Comparison of ENCODE assay signal across 13 cellular contexts in genomic region chr6:109793015-109793414, GRCh38.
DNase-seq lines count a peak whose midpoint lies in the region; ATAC-seq, FAIRE-seq and TF ChIP-seq lines count a peak whose summit lies in the region.
"Had no signal": no experiment of that assay in that cellular context is flagged by ENCODE, and none has a peak within 500 bp of the region (broad histone marks: within the 10 kb centered on the region; RNA-seq: fewer than 3 reads in every experiment).

No MANE protein-coding gene starts in this region.

- peak overlapping the region; percentile 17 for H3K4me2 ChIP-seq in astrocyte (ENCODE audit: low read length)

- H3K4me3 Mint-ChIP-seq in astrocyte (ENCODE audit: unreplicated experiment) (no peak overlapping the region), endothelial cell (ENCODE audit: unreplicated experiment) (no peak overlapping the region)
- H3K4me3 Mint-ChIP-seq in CD8-positive, alpha-beta memory T cell: no peak overlapping the region
- H3K4me3 Mint-ChIP-seq: activated T-helper 17 cell treated with anti-CD3 and anti-CD28 coated beads, Interleukin-2, amount 50 U/mL, for 72 hours; central memory CD8-positive, alpha-beta T cell; endodermal cell had no signal

- H3K36me3 ChIP-seq in astrocyte (ENCODE audit: insufficient read depth, low read length) (no peaks in the 10 kb centered on the region), right lobe of liver (no peaks in the 10 kb centered on the region), subcutaneous abdominal adipose tissue (ENCODE audit: control insufficient read depth in 5 of 5, insufficient read depth in 5 of 5, low read length in 5 of 5) (peaks cover 3 to 38% (median 12%) of the 10 kb centered on the region in 5 donors)
- no peaks in the 10 kb centered on the region for H3K36me3 ChIP-seq in CD8-positive, alpha-beta memory T cell (ENCODE audit: insufficient read depth, low read length)

- no peaks in the 10 kb centered on the region for H3K9me3 ChIP-seq in astrocyte (ENCODE audit: insufficient read depth, low read depth, low read length)
- no peaks in the 10 kb centered on the region for H3K9me3 ChIP-seq in right lobe of liver
- peaks cover 0 to 4% (median 0%) of the 10 kb centered on the region in 5 donors for H3K9me3 ChIP-seq in subcutaneous abdominal adipose tissue (ENCODE audit: control insufficient read depth in 5 of 5, low read length in 5 of 5)
- no peaks in the 10 kb centered on the region for H3K9me3 ChIP-seq in CD8-positive, alpha-beta memory T cell (ENCODE audit: low read length)
- H3K9me3 ChIP-seq: gastrocnemius medialis had no signal

- H3K27ac ChIP-seq in astrocyte (ENCODE audit: low read depth, low read length) (peak overlapping the region; percentile 89), right lobe of liver (no peak overlapping the region), subcutaneous abdominal adipose tissue (ENCODE audit: low read depth, low read length) (peak overlapping the region; percentile 26)
- no peak overlapping the region for H3K27ac ChIP-seq in CD8-positive, alpha-beta memory T cell (ENCODE audit: low read depth, low read length)

- H3K4me1 ChIP-seq in astrocyte (ENCODE audit: insufficient read depth, low read length): peaks cover 39% of the 10 kb centered on the region
- no peaks in the 10 kb centered on the region for H3K4me1 ChIP-seq in right lobe of liver
- peaks cover 2 to 18% (median 13%) of the 10 kb centered on the region in 5 donors for H3K4me1 ChIP-seq in subcutaneous abdominal adipose tissue (ENCODE audit: control insufficient read depth in 5 of 5, insufficient read depth in 5 of 5, low read length in 5 of 5)
- H3K4me1 ChIP-seq in CD8-positive, alpha-beta memory T cell (ENCODE audit: insufficient read depth, low read length): no peaks in the 10 kb centered on the region

- H3K27ac Mint-ChIP-seq in astrocyte (ENCODE audit: unreplicated experiment) (no peak overlapping the region), endothelial cell (ENCODE audit: unreplicated experiment) (no peak overlapping the region)
- H3K27ac Mint-ChIP-seq in CD8-positive, alpha-beta memory T cell: no peak overlapping the region
- H3K27ac Mint-ChIP-seq: endodermal cell had no signal

- CTCF ChIA-PET in CD8-positive, alpha-beta memory T cell (lab: Charles Lee): no interaction called here

- H3K36me3 Mint-ChIP-seq in astrocyte (ENCODE audit: low read depth, unreplicated experiment): peaks cover 3% of the 10 kb centered on the region
- peaks cover 18 to 64% (median 23%) of the 10 kb centered on the region in 3 donors for H3K36me3 Mint-ChIP-seq in CD8-positive, alpha-beta memory T cell
- peaks cover 3% of the 10 kb centered on the region for H3K36me3 Mint-ChIP-seq in endothelial cell (ENCODE audit: low read depth, unreplicated experiment)

- H3K9me3 Mint-ChIP-seq in astrocyte (ENCODE audit: unreplicated experiment): no peaks in the 10 kb centered on the region
- H3K9me3 Mint-ChIP-seq in CD8-positive, alpha-beta memory T cell: no peaks in the 10 kb centered on the region
- H3K9me3 Mint-ChIP-seq in endothelial cell (ENCODE audit: unreplicated experiment): no peaks in the 10 kb centered on the region
- H3K9me3 Mint-ChIP-seq: activated T-helper 17 cell treated with anti-CD3 and anti-CD28 coated beads, Interleukin-2, amount 50 U/mL, for 72 hours; central memory CD8-positive, alpha-beta T cell; endodermal cell had no signal

- ATAC-seq in right lobe of liver (peak; percentile 68 to 90 (median 76)), HG02678 (IDR thresholded peaks at IDR 0.05; ENCODE audit: unreplicated experiment) (no peak)

- no peaks in the 10 kb centered on the region for H3K79me2 ChIP-seq in astrocyte (ENCODE audit: insufficient read depth, low read length)

- 71% methylated on average over 1 of the region's 1 CpG for WGBS in right lobe of liver (ENCODE audit: insufficient coverage, low coverage, low lambda C conversion rate, missing lambda C conversion rate)

- H3K4me1 Mint-ChIP-seq in astrocyte (ENCODE audit: low read depth, unreplicated experiment) (peaks cover 38% of the 10 kb centered on the region), endothelial cell (ENCODE audit: unreplicated experiment) (peaks cover 12% of the 10 kb centered on the region)
- no peaks in the 10 kb centered on the region for H3K4me1 Mint-ChIP-seq in CD8-positive, alpha-beta memory T cell
- H3K4me1 Mint-ChIP-seq: activated T-helper 17 cell treated with anti-CD3 and anti-CD28 coated beads, Interleukin-2, amount 50 U/mL, for 72 hours; central memory CD8-positive, alpha-beta T cell had no signal

- POLR2A ChIA-PET in CD8-positive, alpha-beta memory T cell (lab: Charles Lee): no interaction called here

- intact Hi-C loops in right lobe of liver (cut with DNase I): no loop called here

- H3K27me3 Mint-ChIP-seq in astrocyte (ENCODE audit: low read depth, unreplicated experiment): no peaks in the 10 kb centered on the region
- no peaks in the 10 kb centered on the region for H3K27me3 Mint-ChIP-seq in CD8-positive, alpha-beta memory T cell
- H3K27me3 Mint-ChIP-seq in endothelial cell (ENCODE audit: unreplicated experiment): peaks cover 2% of the 10 kb centered on the region
- H3K27me3 Mint-ChIP-seq: activated T-helper 17 cell treated with anti-CD3 and anti-CD28 coated beads, Interleukin-2, amount 50 U/mL, for 72 hours; central memory CD8-positive, alpha-beta T cell had no signal

- DNase-seq in NCI-H748 (lab: John Stamatoyannopoulos, UW; ENCODE audit: unreplicated experiment) (peak; percentile 23), NCI-H748 treated with DMSO at 0.1 percent for 48 hours (lab: John Stamatoyannopoulos, UW) (no peak), astrocyte (ENCODE audit: low read depth) (no peak), right lobe of liver (no peak), endothelial cell (ENCODE audit: low spot score) (no peak)
- DNase-seq in CD8-positive, alpha-beta memory T cell: no peak
- DNase-seq: activated CD8-positive, alpha-beta memory T cell treated with anti-CD3 and anti-CD28 coated beads for 24 hours; endodermal cell; gastrocnemius medialis had no signal

- no peak for FAIRE-seq in astrocyte (lab: Jason Lieb, UNC)

- H3K27me3 ChIP-seq in astrocyte (ENCODE audit: insufficient read depth, low read length): no peaks in the 10 kb centered on the region
- H3K27me3 ChIP-seq in right lobe of liver: no peaks in the 10 kb centered on the region
- no peaks in the 10 kb centered on the region for H3K27me3 ChIP-seq in subcutaneous abdominal adipose tissue (ENCODE audit: control insufficient read depth in 5 of 5, insufficient read depth in 4 of 5, low read length in 5 of 5)
- H3K27me3 ChIP-seq in CD8-positive, alpha-beta memory T cell (ENCODE audit: insufficient read depth, low read length, poor library complexity, severe bottlenecking): no peaks in the 10 kb centered on the region
- H3K27me3 ChIP-seq: gastrocnemius medialis had no signal

- TF ChIP-seq POLR2A in right lobe of liver (IDR thresholded peaks at IDR 0.05): no peak

- no peak overlapping the region for H3K4me3 ChIP-seq in astrocyte (ENCODE audit: insufficient read depth, low read depth, low read length)
- H3K4me3 ChIP-seq in right lobe of liver: no peak overlapping the region
- no peak overlapping the region for H3K4me3 ChIP-seq in subcutaneous abdominal adipose tissue (ENCODE audit: low read depth in 1 of 5, low read length in 5 of 5)
- no peak overlapping the region for H3K4me3 ChIP-seq in CD8-positive, alpha-beta memory T cell (ENCODE audit: low read length)
- H3K4me3 ChIP-seq: gastrocnemius medialis had no signal

- TF ChIP-seq CTCF in astrocyte (IDR thresholded peaks at IDR 0.05; ENCODE audit: insufficient read depth, low read depth, low read length): no peak
- no peak for TF ChIP-seq CTCF in right lobe of liver (IDR thresholded peaks at IDR 0.05)
- TF ChIP-seq CTCF in endothelial cell (IDR thresholded peaks at IDR 0.05; ENCODE audit: unreplicated experiment): no peak

- H3K9ac ChIP-seq in astrocyte (ENCODE audit: low read length) (peak overlapping the region; percentile 35), subcutaneous abdominal adipose tissue (ENCODE audit: low read length in 5 of 5) (no peak overlapping the region)

- H2AFZ ChIP-seq in astrocyte (ENCODE audit: low read depth, low read length): no peak overlapping the region

- no peaks in the 10 kb centered on the region for H4K20me1 ChIP-seq in astrocyte (ENCODE audit: insufficient read depth, low read length)

Comparison
In these comparisons a context has a peak if more than half of its experiments do, and no peak if none do; other contexts are left out.
1. H3K27ac ChIP-seq: peak in astrocyte (single experiment) and subcutaneous abdominal adipose tissue (single experiment); none in right lobe of liver (0 of 3) and CD8-positive, alpha-beta memory T cell (single experiment).